8 cellular contexts compared by ENCODE assay signal in the genomic region with DNA sequence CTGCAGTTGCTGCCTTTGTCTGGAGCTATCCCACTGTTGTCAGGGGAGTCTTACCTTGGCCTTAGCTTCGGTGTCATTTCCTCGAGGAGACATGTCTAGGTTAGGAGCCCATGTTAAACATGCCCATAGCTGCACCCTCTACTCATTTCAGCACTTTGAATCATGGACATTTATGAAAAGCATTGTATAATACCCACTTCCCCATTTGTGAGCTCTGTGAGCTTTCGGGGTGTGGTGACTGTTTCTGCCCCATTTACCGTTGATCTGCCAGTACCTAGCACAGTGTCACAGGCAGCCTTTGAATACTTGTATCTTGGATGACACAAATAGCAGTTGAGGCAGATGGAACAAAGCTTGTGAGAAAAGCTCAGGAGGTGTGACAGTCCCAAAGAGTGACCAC. TPM values are rescaled to one million over a fixed set of nuclear protein-coding genes. Genes with fewer than 3 reads are reported as not detected.
DNase-seq lines count a peak whose midpoint lies in the region; ATAC-seq lines count a peak whose summit lies in the region.

No MANE protein-coding gene starts in this region.

- intact Hi-C loops in left colon (cut with DNase I, micrococcal nuclease) = no loop called here

- peak; percentile 97 for ATAC-seq in GM18520 (IDR thresholded peaks at IDR 0.05; ENCODE audit: unreplicated experiment)
- ATAC-seq in GM21723 (IDR thresholded peaks at IDR 0.05; ENCODE audit: unreplicated experiment) = peak; percentile 97
- ATAC-seq in HG03575 (IDR thresholded peaks at IDR 0.05; ENCODE audit: extremely low read depth, insufficient number of reproducible peaks, low FRiP score, unreplicated experiment) = peak; percentile 80
- peak; percentile 37 for ATAC-seq in left colon

- no peak for DNase-seq in left colon
- no peak for DNase-seq in DMS 273 treated with DMSO at 0.1 percent for 48 hours (lab: John Stamatoyannopoulos, UW)
- DNase-seq in stimulated activated CD4-positive, alpha-beta T cell treated with anti-CD3 and anti-CD28 coated beads, Interleukin-15, amount 100 ng/mL, for 24 hours = no peak
- DNase-seq in COR-L47 (lab: John Stamatoyannopoulos, UW) = no peak
- DNase-seq in NCI-H2227 (lab: John Stamatoyannopoulos, UW; ENCODE audit: unreplicated experiment) = no peak

RNA-seq across cellular contexts. Expression of gene JARID2, which starts 41.8 kb away (rescaled TPM):
- total RNA-seq in left colon = 10 to 100 TPM in 1 of 2 donors, 1 to 10 TPM in 1; 10.0 to 11.2 TPM

Comparison
In these comparisons a context has a peak if more than half of its experiments do, and no peak if none do; other contexts are left out.
1. ATAC-seq: peak in every context shown above with its lines; median percentile 97 in GM18520; 97 in GM21723; 80 in HG03575; 37 in left colon.